Comparison of ENCODE assay signal across 27 cellular contexts in genomic region chr5:68024426-68024825, GRCh38.
"Had no signal": no experiment of that assay in that cellular context is flagged by ENCODE, and none has a peak within 500 bp of the region (broad histone marks: within the 10 kb centered on the region; RNA-seq: fewer than 3 reads in every experiment).

No MANE protein-coding gene starts in this region.

- FAIRE-seq: kidney, TTC549 had no signal

- H3K4me2 ChIP-seq: neural progenitor cell had no signal

- H3K27me3 ChIP-seq: dorsolateral prefrontal cortex, heart left ventricle, neural progenitor cell, right atrium auricular region, tibial nerve had no signal

- ATAC-seq: heart left ventricle; left colon; natural killer cell; psoas muscle; stimulated activated effector memory CD8-positive, alpha-beta T cell treated with anti-CD3 and anti-CD28 coated beads, Interleukin-12 subunit alpha, Interleukin-12 subunit beta, amount 100 ng/mL, for 72 hours; stimulated activated naive CD8-positive, alpha-beta T cell treated with anti-CD3 and anti-CD28 coated beads, Interleukin-15, amount 100 ng/mL, for 72 hours; T-cell had no signal

- H3K36me3 ChIP-seq: heart left ventricle, neural progenitor cell, right atrium auricular region, tibial nerve had no signal

- H3K9ac ChIP-seq: neural progenitor cell, parathyroid adenoma had no signal

- H3K4me3 ChIP-seq: coronary artery, dorsolateral prefrontal cortex, heart left ventricle, neural progenitor cell, psoas muscle, right atrium auricular region, tibial nerve had no signal

- H3K27ac ChIP-seq: coronary artery, neural progenitor cell, parathyroid adenoma, psoas muscle, right atrium auricular region, tibial nerve, VCaP had no signal

- H3K9me3 ChIP-seq: psoas muscle, right atrium auricular region, tibial nerve had no signal

- DNase-seq: activated CD4-positive, alpha-beta T cell treated with anti-CD3 and anti-CD28 coated beads for 4 hours; activated CD4-positive, alpha-beta T cell treated with anti-CD3 and anti-CD28 coated beads, Interleukin-2, amount 50 U/mL, for 48 hours; activated CD8-positive, alpha-beta memory T cell treated with anti-CD3 and anti-CD28 coated beads for 24 hours; activated effector memory CD4-positive, alpha-beta T cell treated with anti-CD3 and anti-CD28 coated beads, Interleukin-2, amount 50 U/mL, for 16 hours; activated naive CD4-positive, alpha-beta T cell treated with anti-CD3 and anti-CD28 coated beads for 36 hours; activated naive CD8-positive, alpha-beta T cell treated with anti-CD3 and anti-CD28 coated beads, Interleukin-2, amount 10 ng/mL, durations not matched to agents 7 days and 5 days; dorsolateral prefrontal cortex; effector memory CD4-positive, alpha-beta T cell; heart left ventricle; hypothalamus; immature natural killer cell; kidney; left colon; natural killer cell; occipital lobe; psoas muscle; stimulated activated CD4-positive, alpha-beta T cell treated with anti-CD3 and anti-CD28 coated beads, Interleukin-4, amount 100 ng/mL, for 24 hours; stimulated activated naive CD8-positive, alpha-beta T cell treated with anti-CD3 and anti-CD28 coated beads, Interleukin-15, amount 100 ng/mL, for 72 hours; T-cell had no signal
